1 cellular context compared by ENCODE assay signal in the genomic region with DNA sequence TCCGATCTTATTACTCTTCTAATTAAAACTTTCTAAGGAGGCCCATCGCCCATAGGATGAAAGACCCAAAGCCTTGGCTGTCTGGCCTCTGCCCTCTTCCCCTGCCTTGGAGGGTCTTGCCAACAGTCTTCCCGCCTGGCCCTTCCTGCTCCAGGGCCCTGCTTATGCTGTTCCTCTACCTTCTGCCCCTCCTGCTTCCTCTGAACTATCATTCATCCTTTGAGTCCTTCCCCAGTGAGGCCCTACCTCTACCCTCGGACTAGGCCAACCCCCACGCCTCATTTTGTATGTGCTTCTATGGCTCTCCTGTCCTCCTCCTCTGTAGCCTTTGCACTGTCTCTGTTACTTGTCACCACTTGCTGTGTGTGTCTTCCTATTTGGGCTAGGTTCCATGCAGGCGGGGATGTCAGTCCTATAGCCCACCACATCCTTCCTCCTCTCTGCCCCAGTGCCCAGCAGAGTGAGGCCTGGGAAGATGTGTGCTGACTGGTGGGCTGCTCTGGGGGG.
TF ChIP-seq lines count a peak whose summit lies in the region.

No MANE protein-coding gene starts in this region.

TF ChIP-seq in HepG2, 621 proteins besides CTCF, POLR2A, EP300 and RAD21:
- TF ChIP-seq, protein P1, sequence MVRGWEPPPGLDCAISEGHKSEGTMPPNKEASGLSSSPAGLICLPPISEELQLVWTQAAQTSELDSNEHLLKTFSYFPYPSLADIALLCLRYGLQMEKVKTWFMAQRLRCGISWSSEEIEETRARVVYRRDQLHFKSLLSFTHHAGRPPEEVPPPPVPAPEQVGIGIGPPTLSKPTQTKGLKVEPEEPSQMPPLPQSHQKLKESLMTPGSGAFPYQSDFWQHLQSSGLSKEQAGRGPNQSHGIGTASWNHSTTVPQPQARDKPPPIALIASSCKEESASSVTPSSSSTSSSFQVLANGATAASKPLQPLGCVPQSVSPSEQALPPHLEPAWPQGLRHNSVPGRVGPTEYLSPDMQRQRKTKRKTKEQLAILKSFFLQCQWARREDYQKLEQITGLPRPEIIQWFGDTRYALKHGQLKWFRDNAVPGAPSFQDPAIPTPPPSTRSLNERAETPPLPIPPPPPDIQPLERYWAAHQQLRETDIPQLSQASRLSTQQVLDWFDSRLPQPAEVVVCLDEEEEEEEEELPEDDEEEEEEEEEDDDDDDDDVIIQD (CRISPR knock-in tag; IDR thresholded peaks at IDR 0.05; ENCODE audit: low read depth): no peak
- TF ChIP-seq, protein P2, sequence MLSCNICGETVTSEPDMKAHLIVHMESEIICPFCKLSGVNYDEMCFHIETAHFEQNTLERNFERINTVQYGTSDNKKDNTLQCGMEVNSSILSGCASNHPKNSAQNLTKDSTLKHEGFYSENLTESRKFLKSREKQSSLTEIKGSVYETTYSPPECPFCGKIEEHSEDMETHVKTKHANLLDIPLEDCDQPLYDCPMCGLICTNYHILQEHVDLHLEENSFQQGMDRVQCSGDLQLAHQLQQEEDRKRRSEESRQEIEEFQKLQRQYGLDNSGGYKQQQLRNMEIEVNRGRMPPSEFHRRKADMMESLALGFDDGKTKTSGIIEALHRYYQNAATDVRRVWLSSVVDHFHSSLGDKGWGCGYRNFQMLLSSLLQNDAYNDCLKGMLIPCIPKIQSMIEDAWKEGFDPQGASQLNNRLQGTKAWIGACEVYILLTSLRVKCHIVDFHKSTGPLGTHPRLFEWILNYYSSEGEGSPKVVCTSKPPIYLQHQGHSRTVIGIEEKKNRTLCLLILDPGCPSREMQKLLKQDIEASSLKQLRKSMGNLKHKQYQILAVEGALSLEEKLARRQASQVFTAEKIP (CRISPR knock-in tag; IDR thresholded peaks at IDR 0.05; ENCODE audit: borderline replicate concordance): no peak
- TF ChIP-seq, protein P3, sequence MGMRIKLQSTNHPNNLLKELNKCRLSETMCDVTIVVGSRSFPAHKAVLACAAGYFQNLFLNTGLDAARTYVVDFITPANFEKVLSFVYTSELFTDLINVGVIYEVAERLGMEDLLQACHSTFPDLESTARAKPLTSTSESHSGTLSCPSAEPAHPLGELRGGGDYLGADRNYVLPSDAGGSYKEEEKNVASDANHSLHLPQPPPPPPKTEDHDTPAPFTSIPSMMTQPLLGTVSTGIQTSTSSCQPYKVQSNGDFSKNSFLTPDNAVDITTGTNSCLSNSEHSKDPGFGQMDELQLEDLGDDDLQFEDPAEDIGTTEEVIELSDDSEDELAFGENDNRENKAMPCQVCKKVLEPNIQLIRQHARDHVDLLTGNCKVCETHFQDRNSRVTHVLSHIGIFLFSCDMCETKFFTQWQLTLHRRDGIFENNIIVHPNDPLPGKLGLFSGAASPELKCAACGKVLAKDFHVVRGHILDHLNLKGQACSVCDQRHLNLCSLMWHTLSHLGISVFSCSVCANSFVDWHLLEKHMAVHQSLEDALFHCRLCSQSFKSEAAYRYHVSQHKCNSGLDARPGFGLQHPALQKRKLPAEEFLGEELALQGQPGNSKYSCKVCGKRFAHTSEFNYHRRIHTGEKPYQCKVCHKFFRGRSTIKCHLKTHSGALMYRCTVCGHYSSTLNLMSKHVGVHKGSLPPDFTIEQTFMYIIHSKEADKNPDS (CRISPR knock-in tag; IDR thresholded peaks at IDR 0.05): no peak
- no peak for TF ChIP-seq ZNF431 (CRISPR knock-in tag; IDR thresholded peaks at IDR 0.05; ENCODE audit: borderline replicate concordance, low read depth)
- no peak for TF ChIP-seq ZNF839 (CRISPR knock-in tag; IDR thresholded peaks at IDR 0.05; ENCODE audit: borderline replicate concordance)
- TF ChIP-seq ZNF766 (CRISPR knock-in tag; IDR thresholded peaks at IDR 0.05; ENCODE audit: borderline replicate concordance): no peak
- TF ChIP-seq, protein P4, sequence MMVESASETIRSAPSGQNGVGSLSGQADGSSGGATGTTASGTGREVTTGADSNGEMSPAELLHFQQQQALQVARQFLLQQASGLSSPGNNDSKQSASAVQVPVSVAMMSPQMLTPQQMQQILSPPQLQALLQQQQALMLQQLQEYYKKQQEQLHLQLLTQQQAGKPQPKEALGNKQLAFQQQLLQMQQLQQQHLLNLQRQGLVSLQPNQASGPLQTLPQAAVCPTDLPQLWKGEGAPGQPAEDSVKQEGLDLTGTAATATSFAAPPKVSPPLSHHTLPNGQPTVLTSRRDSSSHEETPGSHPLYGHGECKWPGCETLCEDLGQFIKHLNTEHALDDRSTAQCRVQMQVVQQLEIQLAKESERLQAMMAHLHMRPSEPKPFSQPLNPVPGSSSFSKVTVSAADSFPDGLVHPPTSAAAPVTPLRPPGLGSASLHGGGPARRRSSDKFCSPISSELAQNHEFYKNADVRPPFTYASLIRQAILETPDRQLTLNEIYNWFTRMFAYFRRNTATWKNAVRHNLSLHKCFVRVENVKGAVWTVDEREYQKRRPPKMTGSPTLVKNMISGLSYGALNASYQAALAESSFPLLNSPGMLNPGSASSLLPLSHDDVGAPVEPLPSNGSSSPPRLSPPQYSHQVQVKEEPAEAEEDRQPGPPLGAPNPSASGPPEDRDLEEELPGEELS (CRISPR knock-in tag; IDR thresholded peaks at IDR 0.05): no peak
- no peak for TF ChIP-seq NBN (conservative IDR thresholded peaks at IDR 0.05)
- no peak for TF ChIP-seq FOXA3 (CRISPR knock-in tag; IDR thresholded peaks at IDR 0.05)
- no peak for TF ChIP-seq NCOA5 (CRISPR knock-in tag; IDR thresholded peaks at IDR 0.05)
- no peak for TF ChIP-seq NR1H2 (CRISPR knock-in tag; IDR thresholded peaks at IDR 0.05; ENCODE audit: borderline replicate concordance, low read depth)
- no peak for TF ChIP-seq ZNF20 (CRISPR knock-in tag; IDR thresholded peaks at IDR 0.05)
TF ChIP-seq in HepG2: peak in this region for 0.
